Comparison of ENCODE assay signal across 21 cellular contexts in the genomic region with DNA sequence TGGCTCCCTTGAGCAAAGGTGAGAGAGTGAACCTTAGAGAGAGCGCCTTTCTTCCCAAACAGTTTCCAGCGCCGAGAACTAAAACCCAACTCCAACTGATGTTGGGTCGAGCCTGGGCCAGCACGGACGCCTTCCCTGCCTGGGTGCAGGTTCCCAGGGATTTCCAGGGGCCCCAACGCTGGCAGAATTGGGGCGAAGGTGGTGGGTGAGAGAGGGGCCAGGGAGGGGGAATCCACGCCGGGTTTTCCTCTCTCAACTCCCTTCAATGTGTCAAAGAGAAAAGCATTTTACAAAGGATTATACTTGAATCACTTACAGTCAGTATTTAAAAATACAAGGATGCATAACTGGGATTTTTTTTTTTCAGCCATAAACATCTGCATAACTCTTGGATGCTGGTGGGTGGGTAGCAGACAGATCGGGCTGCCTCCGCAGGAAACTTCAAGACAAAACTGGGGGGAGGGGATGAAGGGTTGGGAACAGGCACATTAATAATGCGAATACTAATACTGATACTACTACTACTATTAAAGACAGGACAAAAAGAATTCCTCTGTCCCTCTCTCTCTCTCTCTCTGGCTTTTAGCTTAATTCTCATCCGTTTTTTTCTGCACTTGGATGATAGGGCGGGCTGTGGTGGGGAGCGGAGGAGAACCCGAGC. TPM values are rescaled to one million over a fixed set of nuclear protein-coding genes. Genes with fewer than 3 reads are reported as not detected.
A peak's percentile ranks its signal among the peaks of the same experiment; 100 is the strongest.
DNase-seq lines count a peak whose midpoint lies in the region; TF ChIP-seq lines count a peak whose summit lies in the region.
"Had no signal": no experiment of that assay in that cellular context is flagged by ENCODE, and none has a peak within 500 bp of the region (broad histone marks: within the 10 kb centered on the region; RNA-seq: fewer than 3 reads in every experiment).

No MANE protein-coding gene starts in this region.

- H3K9ac ChIP-seq in mesendoderm (ENCODE audit: low read length), result no peak overlapping the region
- no peak overlapping the region for H3K9ac ChIP-seq in smooth muscle cell (ENCODE audit: low read depth)

- H3K4me2 ChIP-seq in mesendoderm (ENCODE audit: low read length) (no peak overlapping the region), smooth muscle cell (peak overlapping the region; percentile 85)

- no peak overlapping the region for H2AK5ac ChIP-seq in mesendoderm (ENCODE audit: low read length)

- H2BK120ac ChIP-seq in mesendoderm (ENCODE audit: low read depth, low read length), result no peak overlapping the region

- H3K4me3 ChIP-seq in mesendoderm (ENCODE audit: low read length), result no peak overlapping the region
- peak overlapping the region; percentile 27 for H3K4me3 ChIP-seq in smooth muscle cell
- H3K4me3 ChIP-seq: tibial nerve had no signal

- H3K4me3 Mint-ChIP-seq in activated T-helper 1 cell treated with anti-CD3 and anti-CD28 coated beads, Interleukin-12 subunit alpha, Interleukin-12 subunit beta, Interleukin-2, Interleukin-4 antibody, amounts not matched to agents 30 ng/mL and 10 ng/mL and 1 ng/mL, durations not matched to agents 14 hours and 24 hours and 36 hours, result no peak overlapping the region
- H3K4me3 Mint-ChIP-seq: activated CD4-positive, alpha-beta T cell treated with anti-CD3 and anti-CD28 coated beads for 36 hours; HFFc6 had no signal

- no peaks in the 10 kb centered on the region for H3F3A ChIP-seq in smooth muscle cell (ENCODE audit: low read depth)

- H3K18ac ChIP-seq in mesendoderm (ENCODE audit: low read length), result no peak overlapping the region

- H3K27me3 ChIP-seq in mesendoderm (ENCODE audit: insufficient read depth, low read length, poor library complexity) (peaks cover 46% of the 10 kb centered on the region), smooth muscle cell (ENCODE audit: low read depth) (peaks cover 97% of the 10 kb centered on the region)

- intact Hi-C loops in activated T-helper 1 cell treated with anti-CD3 and anti-CD28 coated beads, Interleukin-12 subunit alpha, Interleukin-12 subunit beta, Interleukin-2, Interleukin-4 antibody, amounts not matched to agents 30 ng/mL and 10 ng/mL and 1 ng/mL, durations not matched to agents 14 hours and 24 hours and 36 hours (cut with micrococcal nuclease), result no loop called here

- H2BK15ac ChIP-seq in mesendoderm (replicated peaks; ENCODE audit: low read depth), result no peak overlapping the region

- H3K36me3 Mint-ChIP-seq in activated T-helper 1 cell treated with anti-CD3 and anti-CD28 coated beads, Interleukin-12 subunit alpha, Interleukin-12 subunit beta, Interleukin-2, Interleukin-4 antibody, amounts not matched to agents 30 ng/mL and 10 ng/mL and 1 ng/mL, durations not matched to agents 14 hours and 24 hours and 36 hours (ENCODE audit: low read depth), result no peaks in the 10 kb centered on the region

- no peak overlapping the region for H3K23ac ChIP-seq in mesendoderm (ENCODE audit: low read length)

- H3K27ac ChIP-seq in mesendoderm (ENCODE audit: low read depth, low read length) (no peak overlapping the region), smooth muscle cell (ENCODE audit: low read depth) (no peak overlapping the region)
- H3K27ac ChIP-seq: epithelial cell of prostate, tibial nerve had no signal

- DNase-seq in NCI-H1417 (lab: John Stamatoyannopoulos, UW) (peak in 2 of 3 experiments; percentile 64 to 68), NCI-H1417 treated with DMSO at 0.1 percent for 48 hours (lab: John Stamatoyannopoulos, UW) (no peak), mesendoderm (peak; percentile 39), smooth muscle cell (lab: John Stamatoyannopoulos, UW; ENCODE audit: unreplicated experiment) (no peak), 8988T (no peak), NCI-H2171 (lab: John Stamatoyannopoulos, UW) (no peak), AG08395 (ENCODE audit: low spot score) (no peak)
- no peak for DNase-seq in activated T-helper 1 cell treated with anti-CD3 and anti-CD28 coated beads, Interleukin-12 subunit alpha, Interleukin-12 subunit beta, Interleukin-2, Interleukin-4 antibody, amounts not matched to agents 30 ng/mL and 10 ng/mL and 1 ng/mL, durations not matched to agents 14 hours and 24 hours and 36 hours (ENCODE audit: low spot score)
- DNase-seq: activated CD4-positive, alpha-beta T cell treated with anti-CD3 and anti-CD28 coated beads for 36 hours; aorta; foreskin melanocyte; HFFc6; IMR-90; NCI-H187; NCI-H446 treated with DMSO at 0.1 percent for 48 hours; stimulated activated naive B cell treated with anti-CD40 and anti-IgM and Interleukin-4, amounts not matched to agents 10 μg/mL and 1 μg/mL and 100 μg/mL, for 72 hours had no signal

- no CpG with 5 or more reads among the region's 17 CpGs for WGBS in mesendoderm (ENCODE audit: extremely low coverage, insufficient coverage, low lambda C conversion rate)
- WGBS in smooth muscle cell (ENCODE audit: low lambda C conversion rate), result 6% methylated on average over 17 of the region's 17 CpGs

- H4K8ac ChIP-seq in mesendoderm (ENCODE audit: low read depth, low read length), result no peak overlapping the region

- H4K20me1 ChIP-seq in smooth muscle cell (ENCODE audit: low read depth), result no peaks in the 10 kb centered on the region

- H3K4me1 ChIP-seq in mesendoderm (ENCODE audit: control insufficient read depth, low read depth, low read length) (no peaks in the 10 kb centered on the region), smooth muscle cell (ENCODE audit: low read depth) (peaks cover 36% of the 10 kb centered on the region)

- no peaks in the 10 kb centered on the region for H3K9me3 Mint-ChIP-seq in activated T-helper 1 cell treated with anti-CD3 and anti-CD28 coated beads, Interleukin-12 subunit alpha, Interleukin-12 subunit beta, Interleukin-2, Interleukin-4 antibody, amounts not matched to agents 30 ng/mL and 10 ng/mL and 1 ng/mL, durations not matched to agents 14 hours and 24 hours and 36 hours
- H3K9me3 Mint-ChIP-seq: HFFc6; stimulated activated naive B cell treated with anti-CD40 and anti-IgM and Interleukin-4, amounts not matched to agents 10 μg/mL and 1 μg/mL and 100 μg/mL, for 72 hours had no signal

- H2AFZ ChIP-seq in smooth muscle cell (ENCODE audit: low read depth), result peak overlapping the region; percentile 66

- H3K27ac Mint-ChIP-seq in activated T-helper 1 cell treated with anti-CD3 and anti-CD28 coated beads, Interleukin-12 subunit alpha, Interleukin-12 subunit beta, Interleukin-2, Interleukin-4 antibody, amounts not matched to agents 30 ng/mL and 10 ng/mL and 1 ng/mL, durations not matched to agents 14 hours and 24 hours and 36 hours, result peak overlapping the region; percentile 48
- H3K27ac Mint-ChIP-seq: activated CD4-positive, alpha-beta T cell treated with anti-CD3 and anti-CD28 coated beads for 36 hours; HFFc6 had no signal

- no peak overlapping the region for H3K4ac ChIP-seq in mesendoderm (ENCODE audit: low read depth, low read length)

- H3K79me2 ChIP-seq in mesendoderm (ENCODE audit: control insufficient read depth, insufficient read depth, low read length) (no peaks in the 10 kb centered on the region), smooth muscle cell (ENCODE audit: low read depth) (no peaks in the 10 kb centered on the region)

- no peaks in the 10 kb centered on the region for H3K79me1 ChIP-seq in mesendoderm (ENCODE audit: low read length)

- H3K36me3 ChIP-seq in mesendoderm (ENCODE audit: control insufficient read depth, insufficient read depth, low read length) (no peaks in the 10 kb centered on the region), smooth muscle cell (ENCODE audit: low read depth) (no peaks in the 10 kb centered on the region)
- H3K36me3 ChIP-seq: tibial nerve had no signal

- peaks cover 64% of the 10 kb centered on the region for H3K27me3 Mint-ChIP-seq in activated T-helper 1 cell treated with anti-CD3 and anti-CD28 coated beads, Interleukin-12 subunit alpha, Interleukin-12 subunit beta, Interleukin-2, Interleukin-4 antibody, amounts not matched to agents 30 ng/mL and 10 ng/mL and 1 ng/mL, durations not matched to agents 14 hours and 24 hours and 36 hours (ENCODE audit: insufficient read depth)

- H3K4me1 Mint-ChIP-seq in activated T-helper 1 cell treated with anti-CD3 and anti-CD28 coated beads, Interleukin-12 subunit alpha, Interleukin-12 subunit beta, Interleukin-2, Interleukin-4 antibody, amounts not matched to agents 30 ng/mL and 10 ng/mL and 1 ng/mL, durations not matched to agents 14 hours and 24 hours and 36 hours (ENCODE audit: low read depth), result peaks cover 17% of the 10 kb centered on the region

- no peak overlapping the region for H3K56ac ChIP-seq in mesendoderm (ENCODE audit: low read length)

- no peaks in the 10 kb centered on the region for H3K9me3 ChIP-seq in smooth muscle cell (replicated peaks; ENCODE audit: low read depth)
- H3K9me3 ChIP-seq: tibial nerve had no signal

- H4K5ac ChIP-seq in mesendoderm (ENCODE audit: low read length), result no peak overlapping the region

- no peak for TF ChIP-seq CTCF in smooth muscle cell (IDR thresholded peaks at IDR 0.05; ENCODE audit: borderline replicate concordance, insufficient read depth, poor library complexity, severe bottlenecking)

- H2BK5ac ChIP-seq in mesendoderm (ENCODE audit: low read length), result no peak overlapping the region

RNA-seq across cellular contexts. Expression of a gene that starts 1.3 kb away (rescaled TPM):
- not detected in 2 replicates for total RNA-seq in activated T-helper 1 cell treated with anti-CD3 and anti-CD28 coated beads, Interleukin-12 subunit alpha, Interleukin-12 subunit beta, Interleukin-2, Interleukin-4 antibody, amounts not matched to agents 30 ng/mL and 10 ng/mL and 1 ng/mL, durations not matched to agents 14 hours and 24 hours and 36 hours
- 0.04 TPM for polyA plus RNA-seq in mesendoderm (2013, experiment 1 of 2)
- 0.01 TPM for polyA plus RNA-seq in mesendoderm (2013, experiment 2 of 2)
- total RNA-seq in smooth muscle cell, result not detected in 2 replicates
- 0.08 TPM in 1 of 2 replicates, not detected in the other for polyA plus RNA-seq in smooth muscle cell
- total RNA-seq: activated CD4-positive, alpha-beta T cell treated with anti-CD3 and anti-CD28 coated beads for 36 hours; aorta; Daoy; HFFc6; IMR-90; liver; Right ventricle myocardium inferior; tibial nerve had no signal
- polyA plus RNA-seq: aorta, IMR-90, liver had no signal

Comparison
In these comparisons a context has a peak if more than half of its experiments do, and no peak if none do; other contexts are left out.
1. DNase-seq: peak in NCI-H1417 (2 of 3) and mesendoderm (single experiment); none in NCI-H1417 treated with DMSO at 0.1 percent for 48 hours (single experiment), activated T-helper 1 cell treated with anti-CD3 and anti-CD28 coated beads, Interleukin-12 subunit alpha, Interleukin-12 subunit beta, Interleukin-2, Interleukin-4 antibody, amounts not matched to agents 30 ng/mL and 10 ng/mL and 1 ng/mL, durations not matched to agents 14 hours and 24 hours and 36 hours (single experiment), smooth muscle cell (single experiment), 8988T (single experiment), NCI-H2171 (single experiment) and AG08395 (single experiment).